ENCODE assay signal across 8 cellular contexts in genomic region chr14:99266181-99267178, GRCh38. TPM values are rescaled to one million over a fixed set of nuclear protein-coding genes. Genes with fewer than 3 reads are reported as not detected.
DNase-seq lines count a peak whose midpoint lies in the region; ATAC-seq and TF ChIP-seq lines count a peak whose summit lies in the region.

No MANE protein-coding gene starts in this region.

- peak; percentile 97 for TF ChIP-seq CTCF in activated CD8-positive, alpha-beta T cell treated with anti-CD3 and anti-CD28 coated beads for 36 hours (IDR thresholded peaks at IDR 0.05)

- H3K36me3 Mint-ChIP-seq in activated CD8-positive, alpha-beta T cell treated with anti-CD3 and anti-CD28 coated beads for 36 hours (ENCODE audit: low read depth), result peaks cover 65% of the 10 kb centered on the region

- no peak overlapping the region for H2BK120ac ChIP-seq in mesendoderm (ENCODE audit: low read depth, low read length)

- CTCF ChIA-PET in activated CD8-positive, alpha-beta T cell treated with anti-CD3 and anti-CD28 coated beads for 36 hours (lab: Charles Lee), result interaction anchor here (0.7 to 7.0 kb wide), 35 partner anchors 11 to 1289 kb away, joined by 3 to 189 read pairs (median 6); no protein-coding TSS in a partner anchor

- no CpG with 5 or more reads among the region's 31 CpGs for WGBS in mesendoderm (ENCODE audit: extremely low coverage, insufficient coverage, low lambda C conversion rate)

- H3K27me3 ChIP-seq in mesendoderm (ENCODE audit: insufficient read depth, low read length, poor library complexity), result no peaks in the 10 kb centered on the region

- H4K5ac ChIP-seq in mesendoderm (ENCODE audit: low read length), result no peak overlapping the region

- no peak overlapping the region for H2BK15ac ChIP-seq in mesendoderm (replicated peaks; ENCODE audit: low read depth)

- intact Hi-C loops in activated CD8-positive, alpha-beta T cell treated with anti-CD3 and anti-CD28 coated beads for 36 hours (cut with micrococcal nuclease), result loop anchor here (2.0 to 10.0 kb wide), 3 partner anchors 30 to 798 kb away; partner anchors contain the start of gene EVL

- peak overlapping the region; percentile 86 for H3K4me3 Mint-ChIP-seq in activated CD8-positive, alpha-beta T cell treated with anti-CD3 and anti-CD28 coated beads for 36 hours

- peaks cover 11% of the 10 kb centered on the region for H3K79me1 ChIP-seq in mesendoderm (ENCODE audit: low read length)

- POLR2A ChIA-PET in activated CD8-positive, alpha-beta T cell treated with anti-CD3 and anti-CD28 coated beads for 36 hours (lab: Charles Lee), result interaction anchor here (1.0 to 15.9 kb wide), 13 partner anchors 11 to 86 kb away, joined by 3 to 496 read pairs (median 4); no protein-coding TSS in a partner anchor

- no peaks in the 10 kb centered on the region for H3K27me3 Mint-ChIP-seq in activated CD8-positive, alpha-beta T cell treated with anti-CD3 and anti-CD28 coated beads for 36 hours

- peak overlapping the region; percentile 23 for H3K9ac ChIP-seq in mesendoderm (ENCODE audit: low read length)

- H3K4me1 ChIP-seq in mesendoderm (ENCODE audit: control insufficient read depth, low read depth, low read length), result peaks cover 29% of the 10 kb centered on the region

- H3K9me3 Mint-ChIP-seq in activated CD8-positive, alpha-beta T cell treated with anti-CD3 and anti-CD28 coated beads for 36 hours, result no peaks in the 10 kb centered on the region

- H3K36me3 ChIP-seq in mesendoderm (ENCODE audit: control insufficient read depth, insufficient read depth, low read length), result no peaks in the 10 kb centered on the region

- peaks cover 42% of the 10 kb centered on the region for H3K4me1 Mint-ChIP-seq in activated CD8-positive, alpha-beta T cell treated with anti-CD3 and anti-CD28 coated beads for 36 hours (ENCODE audit: low read depth)

- H3K4me2 ChIP-seq in mesendoderm (ENCODE audit: low read length), result no peak overlapping the region

- H3K4ac ChIP-seq in mesendoderm (ENCODE audit: low read depth, low read length), result no peak overlapping the region

- H2BK5ac ChIP-seq in mesendoderm (ENCODE audit: low read length), result no peak overlapping the region

- DNase-seq in SIG-M5 treated with dmso at 0.1 percent for 504 hours (lab: John Stamatoyannopoulos, UW; ENCODE audit: unreplicated experiment) (peak; percentile 52), SIG-M5 (lab: John Stamatoyannopoulos, UW) (no peak), NCI-H526 treated with DMSO at 0.1 percent for 48 hours (lab: John Stamatoyannopoulos, UW) (peak; percentile 61), mesendoderm (peak; percentile 81)
- peak; percentile 93 for DNase-seq in activated CD8-positive, alpha-beta T cell treated with anti-CD3 and anti-CD28 coated beads for 36 hours
- peak; percentile 88 for DNase-seq in effector CD4-positive, alpha-beta T cell
- peak; percentile 76 for DNase-seq in stimulated activated CD8-positive, alpha-beta memory T cell treated with anti-CD3 and anti-CD28 coated beads, Interleukin-15, amount 100 ng/mL, for 48 hours (ENCODE audit: low read depth in 2 of 2)

- H2AK5ac ChIP-seq in mesendoderm (ENCODE audit: low read length), result no peak overlapping the region

- no peak overlapping the region for H3K23ac ChIP-seq in mesendoderm (ENCODE audit: low read length)

- peak overlapping the region; percentile 63 for H3K56ac ChIP-seq in mesendoderm (ENCODE audit: low read length)

- H3K18ac ChIP-seq in mesendoderm (ENCODE audit: low read length), result peak overlapping the region; percentile 81

- H3K27ac Mint-ChIP-seq in activated CD8-positive, alpha-beta T cell treated with anti-CD3 and anti-CD28 coated beads for 36 hours, result peak overlapping the region; percentile 98

- peaks cover 65% of the 10 kb centered on the region for H3K79me2 ChIP-seq in mesendoderm (ENCODE audit: control insufficient read depth, insufficient read depth, low read length)

- H4K8ac ChIP-seq in mesendoderm (ENCODE audit: low read depth, low read length), result no peak overlapping the region

- peak; percentile 64 for ATAC-seq in HG03139 (IDR thresholded peaks at IDR 0.05; ENCODE audit: unreplicated experiment)
- peak; percentile 38 for ATAC-seq in activated CD8-positive, alpha-beta T cell treated with anti-CD3 and anti-CD28 coated beads for 36 hours

- no peak overlapping the region for H3K27ac ChIP-seq in mesendoderm (ENCODE audit: low read depth, low read length)

- H3K4me3 ChIP-seq in mesendoderm (ENCODE audit: low read length), result no peak overlapping the region

RNA-seq across cellular contexts. Expression of gene BCL11B, which starts 5.5 kb away (rescaled TPM):
- 10 to 100 TPM; 48.5 to 53.0 TPM for total RNA-seq in activated CD8-positive, alpha-beta T cell treated with anti-CD3 and anti-CD28 coated beads for 36 hours
- polyA plus RNA-seq in mesendoderm (2013, experiment 1 of 2), result 2.8 TPM
- 2.5 TPM for polyA plus RNA-seq in mesendoderm (2013, experiment 2 of 2)
